In genomic region chr7:80225361-80225760, GRCh38 we compare ENCODE assay signal across 1 cellular context.
TF ChIP-seq lines count a peak whose summit lies in the region.

No MANE protein-coding gene starts in this region.

TF ChIP-seq in HCT116, 20 proteins besides CTCF, POLR2A, EP300 and RAD21 (continued from another document):
- TF ChIP-seq POLR2AphosphoS5 (IDR thresholded peaks at IDR 0.05; ENCODE audit: low read depth, low read length) (no peak), EGR1 (IDR thresholded peaks at IDR 0.05; ENCODE audit: low read depth) (no peak), ATF3 (IDR thresholded peaks at IDR 0.05) (no peak), FOSL1 (IDR thresholded peaks at IDR 0.05; ENCODE audit: low read depth) (no peak), YY1 (IDR thresholded peaks at IDR 0.05; ENCODE audit: extremely low read depth, insufficient replicate concordance, low read depth, low read length) (no peak), EZH2 (IDR thresholded peaks at IDR 0.05) (no peak), ELF1 (IDR thresholded peaks at IDR 0.05; ENCODE audit: borderline replicate concordance, low read depth) (no peak), ZNF274 (IDR thresholded peaks at IDR 0.05; ENCODE audit: low read depth, low read length) (no peak), MAX (IDR thresholded peaks at IDR 0.05) (no peak), SIN3A (IDR thresholded peaks at IDR 0.05; ENCODE audit: low read depth) (no peak), JUND (IDR thresholded peaks at IDR 0.05) (no peak), SRF (IDR thresholded peaks at IDR 0.05; ENCODE audit: low read depth) (no peak), TCF7L2 (IDR thresholded peaks at IDR 0.05; ENCODE audit: borderline replicate concordance, extremely low read depth, insufficient read depth, insufficient read length) (no peak)
